In the genomic region with DNA sequence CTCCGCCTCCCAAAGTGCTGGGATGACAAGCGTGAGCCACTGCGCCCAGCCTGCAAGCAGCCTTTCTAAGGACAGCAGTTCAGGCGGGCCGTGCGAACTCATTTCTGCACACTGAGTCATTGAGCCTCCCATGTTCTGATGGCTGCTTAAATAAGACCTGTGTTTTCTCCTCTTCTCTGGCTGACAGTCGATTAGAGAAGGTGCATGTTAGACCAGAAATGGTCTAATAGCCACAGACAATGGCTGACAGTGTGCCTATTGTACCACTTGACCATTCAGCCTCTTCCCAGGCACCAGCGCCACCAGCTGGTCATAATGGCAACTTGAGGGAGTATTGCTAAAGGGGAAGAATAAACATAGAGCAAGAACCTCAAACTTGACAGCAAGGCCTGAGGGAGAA, we compare ENCODE assay signal across 10 cellular contexts. TPM values are rescaled to one million over a fixed set of nuclear protein-coding genes. Genes with fewer than 3 reads are reported as not detected.
DNase-seq lines count a peak whose midpoint lies in the region; ATAC-seq, FAIRE-seq and TF ChIP-seq lines count a peak whose summit lies in the region.
"Had no signal": no experiment of that assay in that cellular context is flagged by ENCODE, and none has a peak within 500 bp of the region (broad histone marks: within the 10 kb centered on the region; RNA-seq: fewer than 3 reads in every experiment).

No MANE protein-coding gene starts in this region.

- H3K9me3 ChIP-seq in endothelial cell of umbilical vein (replicated peaks; ENCODE audit: control insufficient read depth, insufficient read depth, low read length) = no peaks in the 10 kb centered on the region

- H3K36me3 Mint-ChIP-seq in activated CD8-positive, alpha-beta memory T cell treated with anti-CD3 and anti-CD28 coated beads, Interleukin-2, amount 10 ng/mL, durations not matched to agents 7 days and 5 days = no peaks in the 10 kb centered on the region
- H3K36me3 Mint-ChIP-seq in nephron (ENCODE audit: low read depth) = no peaks in the 10 kb centered on the region
- H3K36me3 Mint-ChIP-seq: activated naive CD8-positive, alpha-beta T cell treated with anti-CD3 and anti-CD28 coated beads, Interleukin-2, amount 10 ng/mL, durations not matched to agents 7 days and 5 days had no signal

- ATAC-seq in activated CD8-positive, alpha-beta memory T cell treated with anti-CD3 and anti-CD28 coated beads, Interleukin-2, amount 10 ng/mL, durations not matched to agents 7 days and 5 days = no peak
- peak; percentile 53 for ATAC-seq in HG03378 (IDR thresholded peaks at IDR 0.05; ENCODE audit: unreplicated experiment)

- no peak overlapping the region for H3K9ac ChIP-seq in endothelial cell of umbilical vein (replicated peaks; ENCODE audit: extremely low read depth, insufficient read depth, low read length)

- H3K27me3 Mint-ChIP-seq in activated CD8-positive, alpha-beta memory T cell treated with anti-CD3 and anti-CD28 coated beads, Interleukin-2, amount 10 ng/mL, durations not matched to agents 7 days and 5 days = peaks cover 1% of the 10 kb centered on the region
- H3K27me3 Mint-ChIP-seq in nephron (ENCODE audit: low read depth) = peaks cover 15% of the 10 kb centered on the region
- H3K27me3 Mint-ChIP-seq: stimulated activated naive CD8-positive, alpha-beta T cell treated with anti-CD3 and anti-CD28 coated beads, Interleukin-15, Interleukin-2, amounts not matched to agents 100 ng/mL and 50 ng/mL, for 24 hours had no signal

- peak; percentile 62 for DNase-seq in activated CD8-positive, alpha-beta memory T cell treated with anti-CD3 and anti-CD28 coated beads, Interleukin-2, amount 10 ng/mL, durations not matched to agents 7 days and 5 days
- no peak for DNase-seq in activated CD8-positive, alpha-beta memory T cell treated with anti-CD3 and anti-CD28 coated beads, Interleukin-2, amount 50 U/mL, for 48 hours
- peak; percentile 52 to 67 for DNase-seq in SHP77 (lab: John Stamatoyannopoulos, UW)
- peak; percentile 71 for DNase-seq in endothelial cell of umbilical vein (ENCODE audit: low read depth, low spot score)
- DNase-seq in lower leg skin (ENCODE audit: low spot score in 2 of 2) = no peak
- DNase-seq in T-helper 9 cell = no peak
- DNase-seq: activated naive CD8-positive, alpha-beta T cell treated with anti-CD3 and anti-CD28 coated beads, Interleukin-2, amount 10 ng/mL, durations not matched to agents 7 days and 5 days had no signal

- no peak overlapping the region for H3K4me2 ChIP-seq in endothelial cell of umbilical vein (ENCODE audit: insufficient read depth, low read length)

- H4K20me1 ChIP-seq in endothelial cell of umbilical vein (replicated peaks; ENCODE audit: control insufficient read depth, extremely low read depth, insufficient read depth, low read length) = no peaks in the 10 kb centered on the region

- no peak overlapping the region for H3K27ac ChIP-seq in endothelial cell of umbilical vein (ENCODE audit: insufficient read depth, low read depth, low read length)

- H3K79me2 ChIP-seq in endothelial cell of umbilical vein (ENCODE audit: control insufficient read depth, insufficient read depth, low read length) = no peaks in the 10 kb centered on the region

- peaks cover 12% of the 10 kb centered on the region for H3K4me1 Mint-ChIP-seq in activated CD8-positive, alpha-beta memory T cell treated with anti-CD3 and anti-CD28 coated beads, Interleukin-2, amount 10 ng/mL, durations not matched to agents 7 days and 5 days
- no peaks in the 10 kb centered on the region for H3K4me1 Mint-ChIP-seq in nephron

- dilution Hi-C loops in endothelial cell of umbilical vein (cut with MboI; ENCODE audit: extremely low pct_ligation_motif_present, low sequenced_read_pairs) = no loop called here

- intact Hi-C loops in endothelial cell of umbilical vein (cut with micrococcal nuclease) (loop anchor here (1.0 kb wide), 2 partner anchors 96 to 755 kb away; a partner anchor contains a TSS), lower leg skin (cut with DNase I; ENCODE audit: low total_unique reads) (no loop called here)

- TF ChIP-seq POLR2A in endothelial cell of umbilical vein (IDR thresholded peaks at IDR 0.05; ENCODE audit: low read depth, low read length) (no peak), lower leg skin (IDR thresholded peaks at IDR 0.05) (no peak)

- TF ChIP-seq CTCF in endothelial cell of umbilical vein (IDR thresholded peaks at IDR 0.05; ENCODE audit: extremely low read depth in 1 of 2, insufficient read depth in 1 of 2, low read depth in 1 of 2, low read length in 2 of 2) (peak; percentile 68 to 71), nephron (IDR thresholded peaks at IDR 0.05; ENCODE audit: unreplicated experiment in 3 of 3) (peak; percentile 27 to 32 (median 31)), lower leg skin (IDR thresholded peaks at IDR 0.05) (no peak)

- no peak overlapping the region for H3K4me3 ChIP-seq in endothelial cell of umbilical vein (replicated peaks in 1 of 3; ENCODE audit: insufficient read depth in 1 of 3, low read depth in 1 of 3, low read length in 3 of 3)
- no peak overlapping the region for H3K4me3 ChIP-seq in lower leg skin (ENCODE audit: low read depth, poor library complexity, severe bottlenecking)

- no peaks in the 10 kb centered on the region for H3K36me3 ChIP-seq in endothelial cell of umbilical vein (ENCODE audit: control insufficient read depth in 2 of 2, extremely low read depth in 1 of 2, insufficient read depth in 2 of 2, low read length in 2 of 2)

- H3K9me1 ChIP-seq in endothelial cell of umbilical vein (replicated peaks; ENCODE audit: control insufficient read depth, extremely low read depth, insufficient read depth, low read length) = no peaks in the 10 kb centered on the region

- H3K9me3 Mint-ChIP-seq in activated CD8-positive, alpha-beta memory T cell treated with anti-CD3 and anti-CD28 coated beads, Interleukin-2, amount 10 ng/mL, durations not matched to agents 7 days and 5 days (ENCODE audit: low read depth) = no peaks in the 10 kb centered on the region
- H3K9me3 Mint-ChIP-seq in nephron = no peaks in the 10 kb centered on the region
- H3K9me3 Mint-ChIP-seq: activated naive CD8-positive, alpha-beta T cell treated with anti-CD3 and anti-CD28 coated beads, Interleukin-2, amount 10 ng/mL, durations not matched to agents 7 days and 5 days; stimulated activated naive CD8-positive, alpha-beta T cell treated with anti-CD3 and anti-CD28 coated beads, Interleukin-15, Interleukin-2, amounts not matched to agents 100 ng/mL and 50 ng/mL, for 24 hours had no signal

- POLR2A ChIA-PET in endothelial cell of umbilical vein (lab: Charles Lee) = no interaction called here

- H3K4me3 Mint-ChIP-seq in activated CD8-positive, alpha-beta memory T cell treated with anti-CD3 and anti-CD28 coated beads, Interleukin-2, amount 10 ng/mL, durations not matched to agents 7 days and 5 days = no peak overlapping the region
- H3K4me3 Mint-ChIP-seq in nephron = no peak overlapping the region
- H3K4me3 Mint-ChIP-seq: activated naive CD8-positive, alpha-beta T cell treated with anti-CD3 and anti-CD28 coated beads, Interleukin-2, amount 10 ng/mL, durations not matched to agents 7 days and 5 days; stimulated activated naive CD8-positive, alpha-beta T cell treated with anti-CD3 and anti-CD28 coated beads, Interleukin-15, Interleukin-2, amounts not matched to agents 100 ng/mL and 50 ng/mL, for 24 hours had no signal

- no peak overlapping the region for H3K27ac Mint-ChIP-seq in activated CD8-positive, alpha-beta memory T cell treated with anti-CD3 and anti-CD28 coated beads, Interleukin-2, amount 10 ng/mL, durations not matched to agents 7 days and 5 days
- no peak overlapping the region for H3K27ac Mint-ChIP-seq in nephron
- H3K27ac Mint-ChIP-seq: activated naive CD8-positive, alpha-beta T cell treated with anti-CD3 and anti-CD28 coated beads, Interleukin-2, amount 10 ng/mL, durations not matched to agents 7 days and 5 days; stimulated activated naive CD8-positive, alpha-beta T cell treated with anti-CD3 and anti-CD28 coated beads, Interleukin-15, Interleukin-2, amounts not matched to agents 100 ng/mL and 50 ng/mL, for 24 hours had no signal

- BruUV-seq in endothelial cell of umbilical vein (replicated peaks; lab: Mats Ljungman, UMichigan) = no TSS peak

- no peak overlapping the region for H2AFZ ChIP-seq in endothelial cell of umbilical vein (ENCODE audit: low read depth, low read length)

- 71 to 82% methylated on average over 8 of the region's 8 CpGs for WGBS in lower leg skin, 2 donors

- FAIRE-seq in endothelial cell of umbilical vein (lab: Jason Lieb, UNC) = peak; percentile 70

- H3K4me1 ChIP-seq in endothelial cell of umbilical vein (ENCODE audit: control insufficient read depth, extremely low read depth, insufficient read depth, low read length) = no peaks in the 10 kb centered on the region

- CTCF ChIA-PET in activated CD8-positive, alpha-beta memory T cell treated with anti-CD3 and anti-CD28 coated beads, Interleukin-2, amount 10 ng/mL, durations not matched to agents 7 days and 5 days (lab: Charles Lee) = interaction anchor here (0.6 to 3.2 kb wide), 8 partner anchors 9 to 286 kb away, joined by 3 to 21 read pairs (median 4); a partner anchor contains a TSS
- CTCF ChIA-PET in endothelial cell of umbilical vein (lab: Charles Lee) = interaction anchor here (1.0 to 3.4 kb wide), 13 partner anchors 10 to 755 kb away, joined by 3 to 60 read pairs (median 5); a partner anchor contains a TSS

- no peaks in the 10 kb centered on the region for H3K27me3 ChIP-seq in endothelial cell of umbilical vein (ENCODE audit: control insufficient read depth in 2 of 2, insufficient read depth in 2 of 2, low read length in 2 of 2)

RNA-seq across cellular contexts. Expression of a gene that starts 6.2 kb away (rescaled TPM):
- total RNA-seq in activated CD8-positive, alpha-beta memory T cell treated with anti-CD3 and anti-CD28 coated beads, Interleukin-2, amount 10 ng/mL, durations not matched to agents 7 days and 5 days = not detected
- total RNA-seq in endothelial cell of umbilical vein (not detected in 2 replicates), lower leg skin (not detected)
- not detected in 2 replicates for polyA plus RNA-seq in endothelial cell of umbilical vein
- polyA plus RNA-seq in endothelial cell of umbilical vein (2011; cell fraction: cytosol; rRNA removed) = not detected in 2 replicates
- polyA plus RNA-seq in endothelial cell of umbilical vein (2011; cell fraction: nucleus; rRNA removed) = not detected in 2 replicates
- polyA plus RNA-seq in endothelial cell of umbilical vein (2012) = not detected in 2 replicates
- polyA minus RNA-seq in endothelial cell of umbilical vein = not detected in 2 replicates
- not detected for polyA minus RNA-seq in endothelial cell of umbilical vein (2011; cell fraction: cytosol; rRNA and poly(A)+ RNA removed)
- not detected in 2 replicates for polyA minus RNA-seq in endothelial cell of umbilical vein (2011; cell fraction: nucleus; rRNA and poly(A)+ RNA removed)
- total RNA-seq: activated naive CD8-positive, alpha-beta T cell treated with anti-CD3 and anti-CD28 coated beads, Interleukin-2, amount 10 ng/mL, durations not matched to agents 7 days and 5 days had no signal

RNA-seq across cellular contexts. Expression of a gene that starts 7.0 kb away (rescaled TPM):
- not detected for total RNA-seq in activated CD8-positive, alpha-beta memory T cell treated with anti-CD3 and anti-CD28 coated beads, Interleukin-2, amount 10 ng/mL, durations not matched to agents 7 days and 5 days
- total RNA-seq in endothelial cell of umbilical vein (not detected in 2 replicates), lower leg skin (not detected)
- polyA plus RNA-seq in endothelial cell of umbilical vein = not detected in 2 replicates
- not detected in 2 replicates for polyA plus RNA-seq in endothelial cell of umbilical vein (2011; cell fraction: cytosol; rRNA removed)
- not detected in 2 replicates for polyA plus RNA-seq in endothelial cell of umbilical vein (2011; cell fraction: nucleus; rRNA removed)
- not detected in 2 replicates for polyA plus RNA-seq in endothelial cell of umbilical vein (2012)
- not detected in 2 replicates for polyA minus RNA-seq in endothelial cell of umbilical vein
- not detected for polyA minus RNA-seq in endothelial cell of umbilical vein (2011; cell fraction: cytosol; rRNA and poly(A)+ RNA removed)
- polyA minus RNA-seq in endothelial cell of umbilical vein (2011; cell fraction: nucleus; rRNA and poly(A)+ RNA removed) = not detected in 2 replicates
- total RNA-seq: activated naive CD8-positive, alpha-beta T cell treated with anti-CD3 and anti-CD28 coated beads, Interleukin-2, amount 10 ng/mL, durations not matched to agents 7 days and 5 days had no signal

RNA-seq across cellular contexts. Expression of a gene that starts 25.2 kb away (rescaled TPM):
- total RNA-seq in activated CD8-positive, alpha-beta memory T cell treated with anti-CD3 and anti-CD28 coated beads, Interleukin-2, amount 10 ng/mL, durations not matched to agents 7 days and 5 days = 10 to 100 TPM; 17.5 to 23.1 TPM
- 8.1 and 10.1 TPM in 2 replicates for total RNA-seq in endothelial cell of umbilical vein
- polyA plus RNA-seq in endothelial cell of umbilical vein = 3.2 and 4.7 TPM in 2 replicates
- 2.1 and 2.4 TPM in 2 replicates for polyA plus RNA-seq in endothelial cell of umbilical vein (2011; cell fraction: cytosol; rRNA removed)
- 17.3 and 23.8 TPM in 2 replicates for polyA plus RNA-seq in endothelial cell of umbilical vein (2011; cell fraction: nucleus; rRNA removed)
- 4.6 and 5.4 TPM in 2 replicates for polyA plus RNA-seq in endothelial cell of umbilical vein (2012)
- polyA minus RNA-seq in endothelial cell of umbilical vein = 4.7 and 8.5 TPM in 2 replicates
- 2.7 TPM for polyA minus RNA-seq in endothelial cell of umbilical vein (2011; cell fraction: cytosol; rRNA and poly(A)+ RNA removed)
- polyA minus RNA-seq in endothelial cell of umbilical vein (2011; cell fraction: nucleus; rRNA and poly(A)+ RNA removed) = 13.8 and 17.3 TPM in 2 replicates
- 10 to 100 TPM in 3 of 4 donors, 1 to 10 TPM in 1; 7.9 to 12.4 (median 10.5) TPM for total RNA-seq in lower leg skin

RNA-seq across cellular contexts. Expression of a gene that starts 44.4 kb away (rescaled TPM):
- total RNA-seq in activated CD8-positive, alpha-beta memory T cell treated with anti-CD3 and anti-CD28 coated beads, Interleukin-2, amount 10 ng/mL, durations not matched to agents 7 days and 5 days = not detected
- total RNA-seq in endothelial cell of umbilical vein (not detected in 2 replicates), lower leg skin (not detected)
- polyA plus RNA-seq in endothelial cell of umbilical vein = not detected in 2 replicates
- not detected in 2 replicates for polyA plus RNA-seq in endothelial cell of umbilical vein (2011; cell fraction: cytosol; rRNA removed)
- polyA plus RNA-seq in endothelial cell of umbilical vein (2011; cell fraction: nucleus; rRNA removed) = not detected in 2 replicates
- polyA plus RNA-seq in endothelial cell of umbilical vein (2012) = not detected in 2 replicates
- not detected in 2 replicates for polyA minus RNA-seq in endothelial cell of umbilical vein
- polyA minus RNA-seq in endothelial cell of umbilical vein (2011; cell fraction: cytosol; rRNA and poly(A)+ RNA removed) = not detected
- not detected in 2 replicates for polyA minus RNA-seq in endothelial cell of umbilical vein (2011; cell fraction: nucleus; rRNA and poly(A)+ RNA removed)
- total RNA-seq: activated naive CD8-positive, alpha-beta T cell treated with anti-CD3 and anti-CD28 coated beads, Interleukin-2, amount 10 ng/mL, durations not matched to agents 7 days and 5 days had no signal

Comparison
In these comparisons a context has a peak if more than half of its experiments do, and no peak if none do; other contexts are left out.
1. DNase-seq: peak in activated CD8-positive, alpha-beta memory T cell treated with anti-CD3 and anti-CD28 coated beads, Interleukin-2, amount 10 ng/mL, durations not matched to agents 7 days and 5 days (single experiment), SHP77 (2 of 2) and endothelial cell of umbilical vein (single experiment); none in activated CD8-positive, alpha-beta memory T cell treated with anti-CD3 and anti-CD28 coated beads, Interleukin-2, amount 50 U/mL, for 48 hours (single experiment), lower leg skin (0 of 2) and T-helper 9 cell (single experiment).
2. CTCF ChIP-seq: peak in endothelial cell of umbilical vein (2 of 2) and nephron (3 of 3); none in lower leg skin (0 of 3).